In the genomic region with DNA sequence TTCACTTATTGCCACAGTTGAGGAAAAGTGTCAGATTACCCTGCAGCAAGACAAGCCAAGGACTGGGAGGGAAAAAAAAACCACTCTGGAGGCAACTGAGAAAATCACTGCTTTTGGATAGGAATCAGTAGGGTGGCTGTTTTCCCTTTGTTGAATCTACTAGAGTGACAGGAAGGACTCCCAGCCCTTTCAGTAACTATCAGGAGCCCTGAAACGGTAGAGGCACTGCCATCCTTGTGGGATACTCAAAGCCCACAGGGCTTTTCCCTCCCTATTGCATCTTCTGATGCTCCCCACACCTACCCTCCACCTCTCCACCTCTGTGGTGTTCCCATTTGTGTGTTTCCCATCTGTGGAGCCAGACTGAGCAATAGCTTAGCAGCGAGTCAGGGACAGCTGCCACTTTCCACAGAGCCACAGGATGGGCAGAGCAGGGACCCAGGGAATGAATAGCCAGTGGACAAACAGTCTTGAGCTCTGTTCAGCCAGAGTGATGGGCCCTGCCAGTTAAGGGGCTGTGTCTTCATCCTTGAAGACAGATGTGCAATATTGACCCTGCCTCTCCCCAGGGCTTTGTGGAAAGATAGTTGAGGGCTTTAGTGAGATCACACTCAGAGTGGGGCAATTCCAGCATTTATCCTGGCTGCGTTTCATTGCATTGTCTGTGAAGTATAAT, we compare ENCODE assay signal across 1 cellular context.
TF ChIP-seq lines count a peak whose summit lies in the region.

No MANE protein-coding gene starts in this region.

TF ChIP-seq in H1, 55 proteins besides CTCF, POLR2A, EP300 and RAD21:
- TF ChIP-seq ZNF274 (IDR thresholded peaks at IDR 0.05; ENCODE audit: borderline replicate concordance, extremely low read depth, low read length) (no peak), CTBP2 (IDR thresholded peaks at IDR 0.05; ENCODE audit: borderline replicate concordance, insufficient read depth, insufficient read length, low read length) (no peak), HDAC2 (IDR thresholded peaks at IDR 0.05; ENCODE audit: borderline replicate concordance in 1 of 2, low read depth in 2 of 2, low read length in 2 of 2) (0 out of 4 replicates have a peak, but pooled peaks of 1 of the 2 experiments have one; percentile 40), SAP30 (IDR thresholded peaks at IDR 0.05; ENCODE audit: insufficient read depth, insufficient replicate concordance, low read length) (no peak), KDM4A (IDR thresholded peaks at IDR 0.05; ENCODE audit: low read depth, low read length, severe bottlenecking) (no peak), EZH2 (IDR thresholded peaks at IDR 0.05; ENCODE audit: low read depth, low read length, severe bottlenecking) (no peak), SP1 (IDR thresholded peaks at IDR 0.05; ENCODE audit: low read depth, low read length) (0 out of 2 replicates have a peak, but pooled peaks have one; percentile 44)
